In genomic region chr1:53481456-53481855, GRCh38 we compare ENCODE assay signal across 23 cellular contexts. TPM values are rescaled to one million over a fixed set of nuclear protein-coding genes. Genes with fewer than 3 reads are reported as not detected.
A peak's percentile ranks its signal among the peaks of the same experiment; 100 is the strongest.
DNase-seq lines count a peak whose midpoint lies in the region; ATAC-seq, FAIRE-seq and TF ChIP-seq lines count a peak whose summit lies in the region.
"Had no signal": no experiment of that assay in that cellular context is flagged by ENCODE, and none has a peak within 500 bp of the region (broad histone marks: within the 10 kb centered on the region; RNA-seq: fewer than 3 reads in every experiment).

No MANE protein-coding gene starts in this region.

- no peak for TF ChIP-seq POLR2A in body of pancreas (IDR thresholded peaks at IDR 0.05)

- peaks cover 3% of the 10 kb centered on the region for H3K4me1 ChIP-seq in body of pancreas
- H3K4me1 ChIP-seq: A549 had no signal

- H3K9me3 ChIP-seq in body of pancreas = no peaks in the 10 kb centered on the region
- H3K9me3 ChIP-seq: A549 had no signal

- intact Hi-C loops in left cardiac atrium (cut with DNase I) (loop anchor here in 1 of 2 donors (10.0 kb wide), 2 partner anchors 203 to 273 kb away; no protein-coding TSS in a partner anchor), Right ventricle myocardium inferior (cut with DNase I) (no loop called here), posterior vena cava (cut with DNase I) (loop anchor here in 1 of 2 donors (10.0 kb wide), 1 partner anchor 113 kb away; no protein-coding TSS in a partner anchor), body of pancreas (cut with DNase I) (loop anchor here (5.0 kb wide), 1 partner anchor 276 kb away; no protein-coding TSS in a partner anchor)

- no peaks in the 10 kb centered on the region for H3K36me3 ChIP-seq in bronchial epithelial cell (ENCODE audit: control insufficient read depth, insufficient read depth, low read length)
- no peaks in the 10 kb centered on the region for H3K36me3 ChIP-seq in body of pancreas (replicated peaks in 1 of 2; ENCODE audit: insufficient read depth in 1 of 2, low read depth in 2 of 2)

- H3K27me3 ChIP-seq in bronchial epithelial cell (ENCODE audit: control insufficient read depth, insufficient read depth, low read length) (peaks cover 2% of the 10 kb centered on the region), body of pancreas (peaks cover 0 to 9% of the 10 kb centered on the region in 2 donors)

- H3K27ac ChIP-seq in body of pancreas = no peak overlapping the region
- H3K27ac ChIP-seq: A549 had no signal

- TF ChIP-seq CTCF in bronchial epithelial cell (IDR thresholded peaks at IDR 0.05; ENCODE audit: insufficient read depth, low read length, severe bottlenecking) (no peak), body of pancreas (IDR thresholded peaks at IDR 0.05) (no peak)

- ATAC-seq in left cardiac atrium (no peak), Right ventricle myocardium inferior (no peak), body of pancreas (no peak)
- ATAC-seq: A549, GM23338 had no signal

- no peak overlapping the region for H3K4me3 ChIP-seq in bronchial epithelial cell (ENCODE audit: low read depth, low read length)
- H3K4me3 ChIP-seq in body of pancreas = no peak overlapping the region
- H3K4me3 ChIP-seq: A549, GM23338 had no signal

- DNase-seq in left cardiac atrium = peak; percentile 0
- no peak for DNase-seq in Right ventricle myocardium inferior (ENCODE audit: missing footprints)
- no peak for DNase-seq in bronchial epithelial cell (ENCODE audit: low read depth)
- peak; percentile 65 for DNase-seq in posterior vena cava (ENCODE audit: low spot score)
- no peak for DNase-seq in NCI-H2081 treated with DMSO at 0.1 percent for 48 hours (lab: John Stamatoyannopoulos, UW)
- no peak for DNase-seq in body of pancreas
- DNase-seq: 8988T; ACHN; AML-193; C1 segment of cervical spinal cord; Calu3; CD4-positive, alpha-beta memory T cell; COR-L47; DMS79 treated with DMSO at 0.1 percent for 48 hours; GF-D8; HCEC 1CT had no signal

- peak; percentile 91 for FAIRE-seq in bronchial epithelial cell (lab: Jason Lieb, UNC)
- FAIRE-seq: A549, GM12891, GM18507, H54 had no signal

- 66 to 76% methylated on average over 5 to 7 of the region's 7 CpGs for WGBS in body of pancreas, 2 donors

RNA-seq across cellular contexts. Expression of gene DMRTB1, which starts 22.3 kb away (rescaled TPM):
- total RNA-seq in left cardiac atrium (not detected), Right ventricle myocardium inferior (not detected), bronchial epithelial cell (not detected in 2 replicates), posterior vena cava (not detected), body of pancreas (not detected)
- total RNA-seq: Calu3; CD4-positive, alpha-beta memory T cell; Daoy; G401 had no signal

Comparison
In these comparisons a context has a peak if more than half of its experiments do, and no peak if none do; other contexts are left out.
1. DNase-seq: peak in left cardiac atrium (single experiment) and posterior vena cava (single experiment); none in Right ventricle myocardium inferior (single experiment), bronchial epithelial cell (single experiment), NCI-H2081 treated with DMSO at 0.1 percent for 48 hours (single experiment) and body of pancreas (0 of 4).